Comparison of ENCODE assay signal across 17 cellular contexts in genomic region chr3:43867673-43868072, GRCh38.
A peak's percentile ranks its signal among the peaks of the same experiment; 100 is the strongest.
DNase-seq lines count a peak whose midpoint lies in the region; ATAC-seq and TF ChIP-seq lines count a peak whose summit lies in the region.
"Had no signal": no experiment of that assay in that cellular context is flagged by ENCODE, and none has a peak within 500 bp of the region (broad histone marks: within the 10 kb centered on the region; RNA-seq: fewer than 3 reads in every experiment).

No MANE protein-coding gene starts in this region.

- peaks cover 78% of the 10 kb centered on the region for H3K4me1 Mint-ChIP-seq in chondrocyte (ENCODE audit: low read depth)
- no peaks in the 10 kb centered on the region for H3K4me1 Mint-ChIP-seq in activated T-helper 17 cell treated with anti-CD3 and anti-CD28 coated beads, Interleukin-2, amount 50 U/mL, for 72 hours
- H3K4me1 Mint-ChIP-seq: activated CD4-positive, alpha-beta T cell treated with anti-CD3 and anti-CD28 coated beads, Interleukin-2, amount 10 ng/mL, durations not matched to agents 7 days and 5 days had no signal

- H3K27me3 Mint-ChIP-seq in chondrocyte (ENCODE audit: low read depth) = no peaks in the 10 kb centered on the region
- peaks cover 37% of the 10 kb centered on the region for H3K27me3 Mint-ChIP-seq in activated T-helper 17 cell treated with anti-CD3 and anti-CD28 coated beads, Interleukin-2, amount 50 U/mL, for 72 hours

- CTCF ChIA-PET in AG04449 (lab: Yijun Ruan, JAX) = interaction anchor here (1.6 to 11.8 kb wide), 2 partner anchors 13 to 76 kb away, joined by 3 to 155 read pairs; no protein-coding TSS in a partner anchor

- H3K36me3 Mint-ChIP-seq in chondrocyte (ENCODE audit: low read depth) = no peaks in the 10 kb centered on the region
- H3K36me3 Mint-ChIP-seq in activated T-helper 17 cell treated with anti-CD3 and anti-CD28 coated beads, Interleukin-2, amount 50 U/mL, for 72 hours (ENCODE audit: low read depth) = no peaks in the 10 kb centered on the region
- H3K36me3 Mint-ChIP-seq: natural killer cell treated with Interleukin-12 subunit alpha and Interleukin-12 subunit beta and Interleukin-15 and Interleukin-18, amount 100 ng/mL, for 72 hours had no signal

- H3K4me3 Mint-ChIP-seq in chondrocyte (ENCODE audit: unreplicated experiment) = no peak overlapping the region
- H3K4me3 Mint-ChIP-seq in activated T-helper 17 cell treated with anti-CD3 and anti-CD28 coated beads, Interleukin-2, amount 50 U/mL, for 72 hours = no peak overlapping the region
- H3K4me3 Mint-ChIP-seq: activated CD4-positive, alpha-beta T cell treated with anti-CD3 and anti-CD28 coated beads, Interleukin-2, amount 10 ng/mL, durations not matched to agents 7 days and 5 days; activated T-cell treated with anti-CD3 and anti-CD28 coated beads, Interleukin-2, amount 50 U/mL, for 24 hours; natural killer cell treated with Interleukin-12 subunit alpha and Interleukin-12 subunit beta and Interleukin-15 and Interleukin-18, amount 100 ng/mL, for 72 hours had no signal

- peak overlapping the region; percentile 69 for H3K27ac Mint-ChIP-seq in chondrocyte (ENCODE audit: unreplicated experiment)
- H3K27ac Mint-ChIP-seq in activated T-helper 17 cell treated with anti-CD3 and anti-CD28 coated beads, Interleukin-2, amount 50 U/mL, for 72 hours = no peak overlapping the region
- H3K27ac Mint-ChIP-seq: activated CD4-positive, alpha-beta T cell treated with anti-CD3 and anti-CD28 coated beads, Interleukin-2, amount 10 ng/mL, durations not matched to agents 7 days and 5 days; activated T-cell treated with anti-CD3 and anti-CD28 coated beads, Interleukin-2, amount 50 U/mL, for 24 hours; natural killer cell treated with Interleukin-12 subunit alpha and Interleukin-12 subunit beta and Interleukin-15 and Interleukin-18, amount 100 ng/mL, for 72 hours had no signal

- H3K4me3 ChIP-seq in AG04449 (ENCODE audit: low read depth, low read length) = no peak overlapping the region
- H3K4me3 ChIP-seq: lung, thoracic aorta had no signal

- peak; percentile 80 for DNase-seq in AG04449 (ENCODE audit: low read depth, low spot score)
- peak; percentile 33 for DNase-seq in HT1080 (ENCODE audit: low read depth)
- no peak for DNase-seq in chondrocyte (ENCODE audit: low spot score)
- peak; percentile 32 for DNase-seq in islet precursor cell
- DNase-seq in stimulated activated CD4-positive, alpha-beta T cell treated with anti-CD3 and anti-CD28 coated beads, Interleukin-2, amount 100 ng/mL, for 48 hours = no peak
- DNase-seq in activated CD8-positive, alpha-beta memory T cell treated with anti-CD3 and anti-CD28 coated beads for 24 hours = no peak
- DNase-seq: ACHN; activated CD4-positive, alpha-beta T cell treated with anti-CD3 and anti-CD28 coated beads, Interleukin-2, amount 10 ng/mL, durations not matched to agents 7 days and 5 days; activated T-cell treated with anti-CD3 and anti-CD28 coated beads, Interleukin-2, amount 50 U/mL, for 24 hours; erythroblast; SHP77; stimulated activated CD8-positive, alpha-beta memory T cell treated with anti-CD3 and anti-CD28 coated beads, Interleukin-4, amount 100 ng/mL, for 48 hours had no signal

- H3K9me3 Mint-ChIP-seq in chondrocyte (ENCODE audit: low read depth) = no peaks in the 10 kb centered on the region
- H3K9me3 Mint-ChIP-seq in activated T-helper 17 cell treated with anti-CD3 and anti-CD28 coated beads, Interleukin-2, amount 50 U/mL, for 72 hours = no peaks in the 10 kb centered on the region
- H3K9me3 Mint-ChIP-seq: activated CD4-positive, alpha-beta T cell treated with anti-CD3 and anti-CD28 coated beads, Interleukin-2, amount 10 ng/mL, durations not matched to agents 7 days and 5 days; activated T-cell treated with anti-CD3 and anti-CD28 coated beads, Interleukin-2, amount 50 U/mL, for 24 hours; natural killer cell treated with Interleukin-12 subunit alpha and Interleukin-12 subunit beta and Interleukin-15 and Interleukin-18, amount 100 ng/mL, for 72 hours had no signal

- ATAC-seq in HG02571 (IDR thresholded peaks at IDR 0.05; ENCODE audit: unreplicated experiment) = no peak
- no peak for ATAC-seq in activated T-helper 17 cell treated with anti-CD3 and anti-CD28 coated beads, Interleukin-2, amount 50 U/mL, for 72 hours (replicated peaks)
- ATAC-seq: natural killer cell treated with Interleukin-12 subunit alpha and Interleukin-12 subunit beta and Interleukin-15 and Interleukin-18, amount 100 ng/mL, for 72 hours had no signal

- POLR2A ChIA-PET in AG04449 (lab: Yijun Ruan, JAX) = interaction anchor here (0.5 to 2.4 kb wide), 4 partner anchors 10 to 288 kb away, joined by 4 to 14 read pairs (median 12); no protein-coding TSS in a partner anchor

- TF ChIP-seq CTCF in AG04449 (IDR thresholded peaks at IDR 0.05; ENCODE audit: insufficient read depth, low read length, missing control alignments) (no peak), chondrocyte (IDR thresholded peaks at IDR 0.05) (no peak)

Comparison
In these comparisons a context has a peak if more than half of its experiments do, and no peak if none do; other contexts are left out.
1. DNase-seq: peak in AG04449 (single experiment), HT1080 (single experiment) and islet precursor cell (single experiment); none in chondrocyte (single experiment), stimulated activated CD4-positive, alpha-beta T cell treated with anti-CD3 and anti-CD28 coated beads, Interleukin-2, amount 100 ng/mL, for 48 hours (0 of 2) and activated CD8-positive, alpha-beta memory T cell treated with anti-CD3 and anti-CD28 coated beads for 24 hours (single experiment).